Comparison of ENCODE assay signal across 20 cellular contexts in genomic region chr13:49629947-49630346, GRCh38. TPM values are rescaled to one million over a fixed set of nuclear protein-coding genes. Genes with fewer than 3 reads are reported as not detected.
DNase-seq lines count a peak whose midpoint lies in the region; ATAC-seq, FAIRE-seq and TF ChIP-seq lines count a peak whose summit lies in the region.
"Had no signal": no experiment of that assay in that cellular context is flagged by ENCODE, and none has a peak within 500 bp of the region (broad histone marks: within the 10 kb centered on the region; RNA-seq: fewer than 3 reads in every experiment).

No MANE protein-coding gene starts in this region.

- H3K27me3 ChIP-seq in BLaER1 (no peaks in the 10 kb centered on the region), IMR-90 (ENCODE audit: control insufficient read depth, insufficient read depth, low read length) (no peaks in the 10 kb centered on the region), K562 (ENCODE audit: control insufficient read depth in 2 of 2, insufficient read depth in 2 of 2, low read length in 2 of 2) (no peaks in the 10 kb centered on the region), mononuclear cell (ENCODE audit: insufficient read depth, low read length) (no peaks in the 10 kb centered on the region)

- no CpG with 5 or more reads among the region's 4 CpGs for WGBS in IMR-90 (ENCODE audit: extremely low coverage in 2 of 2, insufficient read length in 1 of 2), 2 experiments
- WGBS in K562 (ENCODE audit: insufficient coverage, low coverage, missing lambda C conversion rate) = 28% methylated on average over 4 of the region's 4 CpGs

- H3K79me2 ChIP-seq in K562 (ENCODE audit: control insufficient read depth, insufficient read depth, low read length) = no peaks in the 10 kb centered on the region

- DNase-seq in IMR-90 = peak; percentile 25
- no peak for DNase-seq in K562 (ENCODE audit: extremely low read depth in 1 of 4, low spot score in 3 of 4)
- DNase-seq in DMS53 (lab: John Stamatoyannopoulos, UW) = no peak
- no peak for DNase-seq in stimulated activated naive CD4-positive, alpha-beta T cell (lab: John Stamatoyannopoulos, UW)
- DNase-seq in NCI-H446 (lab: John Stamatoyannopoulos, UW) = no peak
- DNase-seq in HUDEP-2 (lab: John Stamatoyannopoulos, UW; ENCODE audit: unreplicated experiment in 76 of 76) = no peak
- DNase-seq: activated CD8-positive, alpha-beta T cell treated with anti-CD3 and anti-CD28 coated beads for 36 hours; activated naive CD4-positive, alpha-beta T cell treated with anti-CD3 and anti-CD28 coated beads, Interleukin-2, amount 50 U/mL, for 16 hours; activated T-cell treated with anti-CD3 and anti-CD28 coated beads, Interleukin-2, amount 50 U/mL, for 48 hours; HFFc6; NCI-H1105; NCI-H2081 treated with DMSO at 0.1 percent for 48 hours; NCI-H524; nephron progenitor cell; SHP77 had no signal

- no peak overlapping the region for H4K8ac ChIP-seq in IMR-90 (ENCODE audit: low read depth in 2 of 2, low read length in 2 of 2)

- no peak overlapping the region for H2BK20ac ChIP-seq in IMR-90 (ENCODE audit: low read depth, low read length)

- no peak for FAIRE-seq in K562 (lab: Jason Lieb, UNC)
- FAIRE-seq: islet of Langerhans, urothelium cell line had no signal

- TF ChIP-seq EP300 in K562 (IDR thresholded peaks at IDR 0.05; ENCODE audit: low read length) = no peak

- TF ChIP-seq RAD21 in IMR-90 (IDR thresholded peaks at IDR 0.05; ENCODE audit: low read length) (no peak), K562 (CRISPR knock-in tag; conservative IDR thresholded peaks at IDR 0.05 in 1 of 2, IDR thresholded peaks at IDR 0.05 in 1 of 2) (no peak)

- CTCF ChIA-PET in IMR-90 (lab: Yijun Ruan, JAX) (no interaction called here), K562 (lab: Yijun Ruan, JAX; ENCODE audit: low intra/inter-chr PET ratio) (no interaction called here)

- H2AFZ ChIP-seq in IMR-90 (replicated peaks; ENCODE audit: low read length, poor library complexity) (no peak overlapping the region), K562 (ENCODE audit: low read depth, low read length) (peak overlapping the region; percentile 55; the same call in 1 of the 2 replicates)

- no peak overlapping the region for H2AK9ac ChIP-seq in IMR-90 (replicated peaks; ENCODE audit: low read depth, low read length, poor library complexity)

- H3K9me3 ChIP-seq in BLaER1 (peaks cover 17% of the 10 kb centered on the region), IMR-90 (ENCODE audit: control insufficient read depth, insufficient read depth, low read length) (no peaks in the 10 kb centered on the region), K562 (replicated peaks; ENCODE audit: control insufficient read depth, insufficient read depth, low read depth, low read length) (no peaks in the 10 kb centered on the region), mononuclear cell (ENCODE audit: low read depth, low read length) (no peaks in the 10 kb centered on the region)

- H3K9me1 ChIP-seq in IMR-90 (ENCODE audit: insufficient read depth, low read length) (0 out of 2 replicates have a peak, but pooled peaks cover 4% of the 10 kb centered on the region), K562 (ENCODE audit: control insufficient read depth, insufficient read depth, low read length) (no peaks in the 10 kb centered on the region)

- H3K9ac ChIP-seq in BLaER1 = peak overlapping the region; percentile 78; the same call in 1 of the 2 replicates
- no peak overlapping the region for H3K9ac ChIP-seq in IMR-90 (ENCODE audit: low read depth, low read length)
- H3K9ac ChIP-seq in K562 (ENCODE audit: insufficient read depth in 1 of 2, low read depth in 2 of 2, low read length in 2 of 2) = no peak overlapping the region
- H3K9ac ChIP-seq: KMS-11 had no signal

- H3K4ac ChIP-seq in IMR-90 (ENCODE audit: low read depth, low read length) = no peak overlapping the region

- H3K27ac ChIP-seq in BLaER1 (0 out of 2 replicates have a peak overlapping the region, but pooled peaks have one; percentile 80), IMR-90 (ENCODE audit: insufficient read depth, low read length) (no peak overlapping the region), K562 (ENCODE audit: extremely low read depth, low read depth, low read length) (no peak overlapping the region)
- H3K27ac ChIP-seq: KMS-11 had no signal

- H4K91ac ChIP-seq in IMR-90 (ENCODE audit: insufficient read depth, low read depth, low read length) = no peak overlapping the region

- H3K4me3 ChIP-seq in BLaER1 (peak overlapping the region; percentile 69), IMR-90 (ENCODE audit: insufficient read depth, low read depth, low read length) (no peak overlapping the region), K562 (no peak overlapping the region), mononuclear cell (ENCODE audit: low read length) (peak overlapping the region; percentile 87)

- H3K36me3 ChIP-seq in BLaER1 (peaks cover 50% of the 10 kb centered on the region), IMR-90 (ENCODE audit: control insufficient read depth, insufficient read depth, low read length) (no peaks in the 10 kb centered on the region), K562 (ENCODE audit: control insufficient read depth, insufficient read depth, low read length) (no peaks in the 10 kb centered on the region)

- H3K4me2 ChIP-seq in BLaER1 = peak overlapping the region; percentile 94
- no peak overlapping the region for H3K4me2 ChIP-seq in IMR-90 (ENCODE audit: low read depth, low read length)
- H3K4me2 ChIP-seq in K562 (ENCODE audit: insufficient read depth, low read length) = no peak overlapping the region
- H3K4me2 ChIP-seq: KMS-11 had no signal

- H3K4me1 ChIP-seq in BLaER1 = peaks cover 48% of the 10 kb centered on the region
- peaks cover 5% of the 10 kb centered on the region; the same call in 1 of the 2 replicates for H3K4me1 ChIP-seq in IMR-90 (ENCODE audit: control insufficient read depth, insufficient read depth, low read length)
- peaks cover 12 to 21% of the 10 kb centered on the region in 2 experiments; a peak in 4 of 5 replicates for H3K4me1 ChIP-seq in K562 (replicated peaks in 1 of 2; ENCODE audit: control insufficient read depth in 2 of 2, insufficient read depth in 2 of 2, low read length in 2 of 2)
- peaks cover 75% of the 10 kb centered on the region for H3K4me1 ChIP-seq in mononuclear cell (ENCODE audit: insufficient read depth, low read length)

- H3K14ac ChIP-seq in IMR-90 (replicated peaks; ENCODE audit: low read depth, low read length) = no peak overlapping the region

- dilution Hi-C loops in IMR-90 (cut with HindIII; ENCODE audit: low sequenced_read_pairs, unreplicated experiment) = no loop called here

- POLR2A ChIA-PET in IMR-90 (lab: Charles Lee; ENCODE audit: unreplicated experiment) (no interaction called here), K562 (lab: Yijun Ruan, JAX) (interaction anchor here (0.7 to 1.5 kb wide), 3 partner anchors 10 to 61 kb away, joined by 3 to 4 read pairs (median 3); partner anchors contain the start of gene EBPL)

- no peak for TF ChIP-seq POLR2A in IMR-90 (IDR thresholded peaks at IDR 0.05; ENCODE audit: low read depth, low read length)
- no peak for TF ChIP-seq POLR2A in K562 (conservative IDR thresholded peaks at IDR 0.05)

- H2AK5ac ChIP-seq in IMR-90 (ENCODE audit: low read depth, low read length) = no peak overlapping the region

- no peak overlapping the region for H3K56ac ChIP-seq in IMR-90 (ENCODE audit: extremely low read depth, insufficient read depth, low read length)

- intact Hi-C loops in IMR-90 (cut with micrococcal nuclease) (no loop called here), K562 (cut with micrococcal nuclease) (no loop called here)

- no peaks in the 10 kb centered on the region for H4K20me1 ChIP-seq in BLaER1
- H4K20me1 ChIP-seq in IMR-90 (ENCODE audit: insufficient read depth, low read length) = no peaks in the 10 kb centered on the region
- no peaks in the 10 kb centered on the region for H4K20me1 ChIP-seq in K562 (replicated peaks; ENCODE audit: control insufficient read depth, insufficient read depth, low read length)

- no peaks in the 10 kb centered on the region for H3K79me1 ChIP-seq in IMR-90 (ENCODE audit: low read depth in 1 of 2, low read length in 2 of 2)

- no peak overlapping the region for H3K18ac ChIP-seq in IMR-90 (ENCODE audit: low read depth, low read length)

- no peak overlapping the region for H2BK5ac ChIP-seq in IMR-90 (ENCODE audit: low read depth, low read length, poor library complexity, severe bottlenecking)

- H2BK120ac ChIP-seq in IMR-90 (ENCODE audit: low read depth, low read length) = no peak overlapping the region

- TF ChIP-seq CTCF in IMR-90 (conservative IDR thresholded peaks at IDR 0.05; ENCODE audit: low read depth, low read length) = no peak
- no peak for TF ChIP-seq CTCF in K562 (IDR thresholded peaks at IDR 0.05 in 2 of 3, conservative IDR thresholded peaks at IDR 0.05 in 1 of 3; ENCODE audit: insufficient read depth in 2 of 3, low read depth in 1 of 3, low read length in 3 of 3)

- H3K23ac ChIP-seq in IMR-90 (ENCODE audit: low read depth, low read length) = no peak overlapping the region

- in situ Hi-C loops in IMR-90 (cut with MboI; ENCODE audit: low sequenced_read_pairs) (no loop called here), K562 (cut with MboI) (no loop called here)

- H4K5ac ChIP-seq in IMR-90 (ENCODE audit: low read depth, low read length) = no peak overlapping the region

- no peak overlapping the region for H2BK15ac ChIP-seq in IMR-90 (ENCODE audit: low read depth, low read length)

- BruUV-seq in IMR-90 (replicated peaks; lab: Mats Ljungman, UMichigan) (no TSS peak), K562 (replicated peaks; lab: Mats Ljungman, UMichigan) (no TSS peak)

- 0 out of 2 replicates have a peak, but pooled peaks have one; percentile 30 for ATAC-seq in IMR-90 (ENCODE audit: low read depth)
- ATAC-seq in K562 = no peak
- ATAC-seq: activated CD8-positive, alpha-beta T cell treated with anti-CD3 and anti-CD28 coated beads for 36 hours had no signal

RNA-seq across cellular contexts. Expression of gene ARL11, which starts 1.6 kb away (rescaled TPM):
- total RNA-seq in IMR-90 (2012; rRNA removed) (not detected in 2 replicates), K562 (2014; rRNA removed) (0.45 TPM in 2 replicates), K562 (2014; rRNA removed; fragmentation: Illumina TruSeq; extraction: Trizol) (0.36 and 0.38 TPM in 2 replicates), K562 (2015; rRNA removed; fragmentation: Illumina TruSeq; extraction: Trizol) (0.68 and 0.87 TPM in 2 replicates), K562 (2021) (0.45 and 0.84 TPM in 2 replicates), mononuclear cell (1.3 TPM)
- polyA plus RNA-seq in IMR-90 (2012; rRNA removed) (not detected in 2 replicates), K562 (2011; rRNA removed) (0.33 and 0.38 TPM in 2 replicates), K562 (2014; fragmentation: Illumina TruSeq; extraction: Trizol) (0.53 and 0.56 TPM in 2 replicates), K562 (2014; fragmentation: Nextera tagmentation; extraction: Ambion mirVana) (under 1 TPM; 0.18 to 0.20 TPM), K562 (2014; rRNA removed) (0.73 and 0.77 TPM in 2 replicates)
- not detected in 2 replicates for polyA plus RNA-seq in IMR-90 (2012; cell fraction: cytosol; rRNA removed)
- polyA plus RNA-seq in IMR-90 (2012; cell fraction: nucleus; rRNA removed; ENCODE audit: low replicate concordance) = not detected in 2 replicates
- 0.39 and 0.81 TPM in 2 replicates for total RNA-seq in K562 (2011; cell fraction: chromatin; rRNA removed; ENCODE audit: low replicate concordance)
- 0.53 and 0.67 TPM in 2 replicates for total RNA-seq in K562 (2011; cell fraction: nucleolus; rRNA removed)
- total RNA-seq in K562 (2011; cell fraction: nucleoplasm; rRNA removed) = 0.81 and 0.99 TPM in 2 replicates
- polyA plus RNA-seq in K562 (2011; cell fraction: cytosol; rRNA removed) = 0.22 and 0.46 TPM in 2 replicates
- polyA plus RNA-seq in K562 (2011; cell fraction: nucleus; rRNA removed) = 0.15 and 0.21 TPM in 2 replicates
- 0.43 and 1.2 TPM in 2 replicates for polyA plus RNA-seq in K562 (2012)
- 0.53 and 0.60 TPM in 2 replicates for polyA minus RNA-seq in K562 (2011; rRNA and poly(A)+ RNA removed)
- not detected in 2 replicates for polyA minus RNA-seq in K562 (2011; cell fraction: cytosol; rRNA and poly(A)+ RNA removed)
- 0.40 and 0.56 TPM in 2 replicates for polyA minus RNA-seq in K562 (2011; cell fraction: nucleus; rRNA and poly(A)+ RNA removed)
- total RNA-seq: HFFc6 had no signal

RNA-seq across cellular contexts. Expression of gene RCBTB1, which starts 44.6 kb away (rescaled TPM):
- 11.3 and 16.1 TPM in 2 replicates for total RNA-seq in IMR-90 (2012; rRNA removed)
- 9.5 and 11.6 TPM in 2 replicates for polyA plus RNA-seq in IMR-90 (2012; rRNA removed)
- polyA plus RNA-seq in IMR-90 (2012; cell fraction: cytosol; rRNA removed) = 3.2 and 3.6 TPM in 2 replicates
- polyA plus RNA-seq in IMR-90 (2012; cell fraction: nucleus; rRNA removed; ENCODE audit: low replicate concordance) = 7.4 and 24.5 TPM in 2 replicates
- total RNA-seq in K562 (2011; cell fraction: chromatin; rRNA removed; ENCODE audit: low replicate concordance) = 9.2 and 14.9 TPM in 2 replicates
- 7.6 and 10.3 TPM in 2 replicates for total RNA-seq in K562 (2011; cell fraction: nucleolus; rRNA removed)
- total RNA-seq in K562 (2011; cell fraction: nucleoplasm; rRNA removed) = 12.7 and 20.4 TPM in 2 replicates
- 4.1 and 4.5 TPM in 2 replicates for total RNA-seq in K562 (2014; rRNA removed)
- 11.3 and 13.1 TPM in 2 replicates for total RNA-seq in K562 (2014; rRNA removed; fragmentation: Illumina TruSeq; extraction: Trizol)
- 6.7 and 7.4 TPM in 2 replicates for total RNA-seq in K562 (2015; rRNA removed; fragmentation: Illumina TruSeq; extraction: Trizol)
- 8.4 and 9.0 TPM in 2 replicates for total RNA-seq in K562 (2021)
- polyA plus RNA-seq in K562 (2011; rRNA removed) = 7.0 and 10.6 TPM in 2 replicates
- polyA plus RNA-seq in K562 (2011; cell fraction: cytosol; rRNA removed) = 3.1 and 5.0 TPM in 2 replicates
- 6.0 and 6.9 TPM in 2 replicates for polyA plus RNA-seq in K562 (2011; cell fraction: nucleus; rRNA removed)
- 5.8 and 9.1 TPM in 2 replicates for polyA plus RNA-seq in K562 (2012)
- 8.0 and 9.0 TPM in 2 replicates for polyA plus RNA-seq in K562 (2014; fragmentation: Illumina TruSeq; extraction: Trizol)
- 1 to 10 TPM; 4.0 to 5.9 TPM for polyA plus RNA-seq in K562 (2014; fragmentation: Nextera tagmentation; extraction: Ambion mirVana)
- 9.0 TPM in 2 replicates for polyA plus RNA-seq in K562 (2014; rRNA removed)
- 10.5 and 11.5 TPM in 2 replicates for polyA minus RNA-seq in K562 (2011; rRNA and poly(A)+ RNA removed)
- 3.4 and 3.5 TPM in 2 replicates for polyA minus RNA-seq in K562 (2011; cell fraction: cytosol; rRNA and poly(A)+ RNA removed)
- 4.6 and 4.8 TPM in 2 replicates for polyA minus RNA-seq in K562 (2011; cell fraction: nucleus; rRNA and poly(A)+ RNA removed)
- total RNA-seq in mononuclear cell = 19.0 TPM

Comparison
In these comparisons a context has a peak if more than half of its experiments do, and no peak if none do; other contexts are left out.
1. H3K4me3 ChIP-seq: peak in BLaER1 (single experiment) and mononuclear cell (single experiment); none in IMR-90 (single experiment) and K562 (single experiment).